Comparison of ENCODE assay signal across 8 cellular contexts in the genomic region with DNA sequence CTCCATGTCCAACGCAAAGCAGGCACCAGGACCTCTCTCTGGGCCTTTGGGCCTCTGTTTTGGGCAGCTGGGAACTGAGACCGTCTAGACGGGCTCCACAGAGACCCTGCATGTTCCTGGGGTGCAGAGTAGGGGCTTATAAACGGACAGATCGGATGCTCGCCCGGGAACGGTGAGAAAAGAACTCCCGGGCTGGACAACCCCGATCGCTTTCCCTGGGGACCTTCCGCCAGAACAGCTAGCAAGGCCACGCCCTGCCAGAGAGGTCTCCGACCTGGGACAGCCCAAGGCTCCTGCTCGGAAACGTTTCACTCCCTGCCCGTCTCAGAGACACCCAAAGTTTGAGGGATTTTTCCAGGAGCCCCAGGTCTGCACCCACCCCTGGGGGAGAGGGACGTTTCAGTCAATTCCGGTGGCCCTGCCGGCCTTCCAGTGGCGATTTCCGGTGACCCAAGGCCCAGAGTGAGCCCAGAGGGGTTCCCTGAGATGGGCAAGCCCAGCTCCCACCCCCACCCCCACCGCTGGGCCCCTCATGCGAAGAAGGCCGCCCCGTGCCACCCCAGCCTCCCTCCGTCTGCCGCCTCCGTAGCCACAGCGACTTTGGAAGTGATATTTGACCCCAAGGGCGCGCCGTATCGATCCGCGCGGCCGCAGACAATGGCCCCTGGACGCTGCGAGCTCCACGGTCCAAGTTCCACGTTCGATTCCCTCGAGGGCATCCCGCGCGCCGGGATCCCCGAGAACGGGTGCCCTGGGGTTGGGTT. TPM values are rescaled to one million over a fixed set of nuclear protein-coding genes. Genes with fewer than 3 reads are reported as not detected.
DNase-seq lines count a peak whose midpoint lies in the region; ATAC-seq and TF ChIP-seq lines count a peak whose summit lies in the region.

No MANE protein-coding gene starts in this region.

- TF ChIP-seq CTCF in WERI-Rb-1 (IDR thresholded peaks at IDR 0.05; ENCODE audit: low read depth, low read length), result no peak

- H3K4ac ChIP-seq in trophoblast cell (ENCODE audit: low read depth, low read length), result peak overlapping the region; percentile 95

- no CpG with 5 or more reads among the region's 50 CpGs for WGBS in trophoblast cell (ENCODE audit: extremely low coverage, insufficient coverage, insufficient read length)

- H3K27ac Mint-ChIP-seq in activated CD4-positive, alpha-beta T cell treated with anti-CD3 and anti-CD28 coated beads, Interleukin-2, amount 10 ng/mL, durations not matched to agents 24 days and 14 days, result peak overlapping the region; percentile 8

- H3K18ac ChIP-seq in trophoblast cell (ENCODE audit: low read length), result peak overlapping the region; percentile 84

- H3K4me3 ChIP-seq in WERI-Rb-1 (ENCODE audit: low read depth, low read length) (peak overlapping the region; percentile 72), trophoblast cell (ENCODE audit: low read depth, low read length) (peak overlapping the region; percentile 95)

- peaks cover 7% of the 10 kb centered on the region for H3K4me1 Mint-ChIP-seq in activated CD4-positive, alpha-beta T cell treated with anti-CD3 and anti-CD28 coated beads, Interleukin-2, amount 10 ng/mL, durations not matched to agents 24 days and 14 days

- peak overlapping the region; percentile 69 for H2BK120ac ChIP-seq in trophoblast cell (ENCODE audit: insufficient read depth, low read length, poor library complexity)

- no peak overlapping the region for H2BK12ac ChIP-seq in trophoblast cell (ENCODE audit: low read length)

- peaks cover 29 to 37% of the 10 kb centered on the region in 2 experiments for H3K4me1 ChIP-seq in trophoblast cell (ENCODE audit: control insufficient read depth in 1 of 2, insufficient read depth in 2 of 2, low read length in 2 of 2)

- no peaks in the 10 kb centered on the region for H3K36me3 Mint-ChIP-seq in activated CD4-positive, alpha-beta T cell treated with anti-CD3 and anti-CD28 coated beads, Interleukin-2, amount 10 ng/mL, durations not matched to agents 24 days and 14 days (ENCODE audit: low read depth)

- intact Hi-C loops in activated CD4-positive, alpha-beta T cell treated with anti-CD3 and anti-CD28 coated beads, Interleukin-2, amount 10 ng/mL, durations not matched to agents 24 days and 14 days (cut with micrococcal nuclease), result no loop called here

- H3K27ac ChIP-seq in WERI-Rb-1 (peak overlapping the region; percentile 89), trophoblast cell (ENCODE audit: low read depth, low read length) (peak overlapping the region; percentile 95)

- H4K12ac ChIP-seq in trophoblast cell (ENCODE audit: low read depth, low read length), result peak overlapping the region; percentile 91

- peak overlapping the region; percentile 94 for H2BK5ac ChIP-seq in trophoblast cell (ENCODE audit: low read depth, low read length, poor library complexity)

- H3K23ac ChIP-seq in trophoblast cell (ENCODE audit: low read length), result no peak overlapping the region

- peak overlapping the region; percentile 66 for H2AK5ac ChIP-seq in trophoblast cell (ENCODE audit: low read length)

- H3K9me3 ChIP-seq in WERI-Rb-1 (ENCODE audit: severe bottlenecking) (no peaks in the 10 kb centered on the region), trophoblast cell (ENCODE audit: insufficient read depth, low read depth, low read length) (peaks cover 7% of the 10 kb centered on the region)

- H3K9me3 Mint-ChIP-seq in activated CD4-positive, alpha-beta T cell treated with anti-CD3 and anti-CD28 coated beads, Interleukin-2, amount 10 ng/mL, durations not matched to agents 24 days and 14 days, result no peaks in the 10 kb centered on the region

- H3K27me3 ChIP-seq in WERI-Rb-1 (ENCODE audit: insufficient read depth, low read depth, severe bottlenecking) (no peaks in the 10 kb centered on the region), trophoblast cell (ENCODE audit: insufficient read depth, low read length) (no peaks in the 10 kb centered on the region)

- peak overlapping the region; percentile 95 for H3K9ac ChIP-seq in trophoblast cell (ENCODE audit: low read length)

- H4K8ac ChIP-seq in trophoblast cell (ENCODE audit: low read depth, low read length), result peak overlapping the region; percentile 89

- peak overlapping the region; percentile 63 for H3K4me3 Mint-ChIP-seq in activated CD4-positive, alpha-beta T cell treated with anti-CD3 and anti-CD28 coated beads, Interleukin-2, amount 10 ng/mL, durations not matched to agents 24 days and 14 days

- no peak for ATAC-seq in GM19397 (IDR thresholded peaks at IDR 0.05; ENCODE audit: unreplicated experiment)

- H3K27me3 Mint-ChIP-seq in activated CD4-positive, alpha-beta T cell treated with anti-CD3 and anti-CD28 coated beads, Interleukin-2, amount 10 ng/mL, durations not matched to agents 24 days and 14 days, result peaks cover 16% of the 10 kb centered on the region

- peak overlapping the region; percentile 84 for H3K4me2 ChIP-seq in trophoblast cell (ENCODE audit: low read length)

- DNase-seq in activated CD4-positive, alpha-beta T cell treated with anti-CD3 and anti-CD28 coated beads, Interleukin-2, amount 10 ng/mL, durations not matched to agents 24 days and 14 days, result no peak
- DNase-seq in activated CD4-positive, alpha-beta T cell treated with anti-CD3 and anti-CD28 coated beads, Interleukin-2, amount 50 U/mL, for 4 hours, result no peak
- DNase-seq in WERI-Rb-1 (peak; percentile 46), glomerular visceral epithelial cell (ENCODE audit: extremely low spot score) (peak; percentile 61), trophoblast cell (peak; percentile 48 to 58), NCI-H226 (no peak)
- DNase-seq in effector CD8-positive, alpha-beta T cell (lab: John Stamatoyannopoulos, UW), result no peak

- H4K91ac ChIP-seq in trophoblast cell (ENCODE audit: low read depth, low read length), result peak overlapping the region; percentile 98

- H3K14ac ChIP-seq in trophoblast cell (ENCODE audit: low read length), result peak overlapping the region; percentile 81

- peak overlapping the region; percentile 61 for H2AFZ ChIP-seq in trophoblast cell (ENCODE audit: insufficient read depth, low read length, poor library complexity)

- H3K79me2 ChIP-seq in trophoblast cell (ENCODE audit: control insufficient read depth, insufficient read depth, low read length, poor library complexity), result peaks cover 55% of the 10 kb centered on the region

- peaks cover 56% of the 10 kb centered on the region for H3K79me1 ChIP-seq in trophoblast cell (ENCODE audit: low read length)

- H3K36me3 ChIP-seq in WERI-Rb-1 (peaks cover 31% of the 10 kb centered on the region), trophoblast cell (ENCODE audit: control insufficient read depth in 1 of 2, insufficient read depth in 2 of 2, low read length in 2 of 2) (peaks cover 16 to 18% of the 10 kb centered on the region in 2 experiments)

RNA-seq across cellular contexts. Expression of a gene that starts 1.7 kb away (rescaled TPM):
- total RNA-seq in activated CD4-positive, alpha-beta T cell treated with anti-CD3 and anti-CD28 coated beads, Interleukin-2, amount 10 ng/mL, durations not matched to agents 24 days and 14 days, result 15.0 and 16.5 TPM in 2 replicates
- 205 and 221 TPM in 2 replicates for polyA plus RNA-seq in trophoblast cell (2013)

RNA-seq across cellular contexts. Expression of a gene that starts 18.0 kb away (rescaled TPM):
- 17.8 and 23.0 TPM in 2 replicates for total RNA-seq in activated CD4-positive, alpha-beta T cell treated with anti-CD3 and anti-CD28 coated beads, Interleukin-2, amount 10 ng/mL, durations not matched to agents 24 days and 14 days
- 41.5 and 44.6 TPM in 2 replicates for polyA plus RNA-seq in trophoblast cell (2013)

RNA-seq across cellular contexts. Expression of a gene that starts 20.5 kb away (rescaled TPM):
- total RNA-seq in activated CD4-positive, alpha-beta T cell treated with anti-CD3 and anti-CD28 coated beads, Interleukin-2, amount 10 ng/mL, durations not matched to agents 24 days and 14 days, result 0.30 and 0.38 TPM in 2 replicates
- polyA plus RNA-seq in trophoblast cell (2013), result 1.4 and 2.2 TPM in 2 replicates

RNA-seq across cellular contexts. Expression of a gene that starts 23.2 kb away (rescaled TPM):
- 127 TPM in 2 replicates for total RNA-seq in activated CD4-positive, alpha-beta T cell treated with anti-CD3 and anti-CD28 coated beads, Interleukin-2, amount 10 ng/mL, durations not matched to agents 24 days and 14 days
- polyA plus RNA-seq in trophoblast cell (2013), result 139 and 141 TPM in 2 replicates

RNA-seq across cellular contexts. Expression of a gene that starts 28.9 kb away (rescaled TPM):
- total RNA-seq in activated CD4-positive, alpha-beta T cell treated with anti-CD3 and anti-CD28 coated beads, Interleukin-2, amount 10 ng/mL, durations not matched to agents 24 days and 14 days, result 29.8 and 31.3 TPM in 2 replicates
- polyA plus RNA-seq in trophoblast cell (2013), result 10.3 and 10.4 TPM in 2 replicates

Comparison
In these comparisons a context has a peak if more than half of its experiments do, and no peak if none do; other contexts are left out.
1. DNase-seq: peak in WERI-Rb-1 (single experiment), glomerular visceral epithelial cell (single experiment) and trophoblast cell (2 of 2); none in activated CD4-positive, alpha-beta T cell treated with anti-CD3 and anti-CD28 coated beads, Interleukin-2, amount 10 ng/mL, durations not matched to agents 24 days and 14 days (single experiment), activated CD4-positive, alpha-beta T cell treated with anti-CD3 and anti-CD28 coated beads, Interleukin-2, amount 50 U/mL, for 4 hours (0 of 2), NCI-H226 (single experiment) and effector CD8-positive, alpha-beta T cell (single experiment).